6 cellular contexts compared by ENCODE assay signal in genomic region chr3:100647673-100648072, GRCh38. TPM values are rescaled to one million over a fixed set of nuclear protein-coding genes. Genes with fewer than 3 reads are reported as not detected.
"Had no signal": no experiment of that assay in that cellular context is flagged by ENCODE, and none has a peak within 500 bp of the region (broad histone marks: within the 10 kb centered on the region; RNA-seq: fewer than 3 reads in every experiment).

No MANE protein-coding gene starts in this region.

- DNase-seq: GM23248, GOT3, H7 had no signal

- H3K27ac Mint-ChIP-seq: IgD-negative memory B cell had no signal

- H2AFZ ChIP-seq: GM23248 had no signal

- H3K4me3 ChIP-seq: GM23248, HAP-1 had no signal

- H3K9ac ChIP-seq: GM23248 had no signal

- H3K36me3 Mint-ChIP-seq: IgD-negative memory B cell had no signal

- H3K4me3 Mint-ChIP-seq: IgD-negative memory B cell had no signal

- H3K36me3 ChIP-seq: HAP-1 had no signal

- H3K9me3 Mint-ChIP-seq: IgD-negative memory B cell had no signal

- H3K27ac ChIP-seq: GM23248 had no signal

- H3K9me3 ChIP-seq: HAP-1 had no signal

RNA-seq across cellular contexts. Expression of gene ADGRG7, which starts 38.3 kb away (rescaled TPM):
- total RNA-seq: GM23248, H4, H7 had no signal
- polyA plus RNA-seq: GM23248, IgD-negative memory B cell had no signal
